ENCODE assay signal across 1 cellular context in the genomic region with DNA sequence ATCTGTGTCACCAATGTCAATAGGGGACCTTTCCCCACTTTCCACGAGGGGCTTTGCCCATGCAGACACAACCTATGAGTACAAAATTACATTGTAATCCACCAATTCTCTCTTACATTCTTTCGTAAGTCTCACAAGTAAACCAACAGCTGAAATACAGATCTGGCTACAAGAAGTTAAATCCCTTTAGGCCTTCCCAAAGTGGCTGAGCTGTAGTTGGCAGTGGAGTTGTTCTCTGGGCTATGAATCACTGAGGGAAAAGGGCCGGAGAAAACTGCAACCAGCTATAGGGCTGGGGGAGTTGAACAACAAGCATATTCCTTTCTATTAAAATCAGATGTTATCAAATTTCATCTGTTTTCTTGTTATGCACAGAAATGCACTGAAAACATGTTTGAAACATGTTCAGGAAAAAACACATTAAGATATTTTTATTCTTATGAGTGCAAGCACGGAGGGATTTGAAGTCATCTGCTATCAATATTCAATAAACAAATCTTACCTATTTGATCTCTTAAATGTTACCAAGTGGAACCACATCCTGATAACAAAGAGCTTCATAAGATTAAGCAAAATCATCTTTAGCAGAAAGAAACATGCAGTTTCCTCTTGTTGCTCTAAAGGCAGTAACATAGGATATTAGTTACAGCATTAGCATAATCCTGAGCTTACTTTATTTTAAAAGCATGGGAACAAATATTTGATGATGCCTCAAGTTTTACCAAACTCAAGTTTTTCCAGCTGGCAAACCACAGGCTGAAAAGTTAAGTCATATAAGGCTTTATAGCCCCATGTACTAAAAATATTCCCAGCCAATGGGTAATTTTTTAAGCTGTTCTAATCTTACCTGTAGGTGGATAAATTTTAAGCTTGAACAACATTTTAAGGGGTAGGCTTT.
TF ChIP-seq lines count a peak whose summit lies in the region.

No MANE protein-coding gene starts in this region.

TF ChIP-seq in GM23338, 12 proteins besides CTCF, POLR2A, EP300 and RAD21 (continued from another document):
- TF ChIP-seq, protein P1, sequence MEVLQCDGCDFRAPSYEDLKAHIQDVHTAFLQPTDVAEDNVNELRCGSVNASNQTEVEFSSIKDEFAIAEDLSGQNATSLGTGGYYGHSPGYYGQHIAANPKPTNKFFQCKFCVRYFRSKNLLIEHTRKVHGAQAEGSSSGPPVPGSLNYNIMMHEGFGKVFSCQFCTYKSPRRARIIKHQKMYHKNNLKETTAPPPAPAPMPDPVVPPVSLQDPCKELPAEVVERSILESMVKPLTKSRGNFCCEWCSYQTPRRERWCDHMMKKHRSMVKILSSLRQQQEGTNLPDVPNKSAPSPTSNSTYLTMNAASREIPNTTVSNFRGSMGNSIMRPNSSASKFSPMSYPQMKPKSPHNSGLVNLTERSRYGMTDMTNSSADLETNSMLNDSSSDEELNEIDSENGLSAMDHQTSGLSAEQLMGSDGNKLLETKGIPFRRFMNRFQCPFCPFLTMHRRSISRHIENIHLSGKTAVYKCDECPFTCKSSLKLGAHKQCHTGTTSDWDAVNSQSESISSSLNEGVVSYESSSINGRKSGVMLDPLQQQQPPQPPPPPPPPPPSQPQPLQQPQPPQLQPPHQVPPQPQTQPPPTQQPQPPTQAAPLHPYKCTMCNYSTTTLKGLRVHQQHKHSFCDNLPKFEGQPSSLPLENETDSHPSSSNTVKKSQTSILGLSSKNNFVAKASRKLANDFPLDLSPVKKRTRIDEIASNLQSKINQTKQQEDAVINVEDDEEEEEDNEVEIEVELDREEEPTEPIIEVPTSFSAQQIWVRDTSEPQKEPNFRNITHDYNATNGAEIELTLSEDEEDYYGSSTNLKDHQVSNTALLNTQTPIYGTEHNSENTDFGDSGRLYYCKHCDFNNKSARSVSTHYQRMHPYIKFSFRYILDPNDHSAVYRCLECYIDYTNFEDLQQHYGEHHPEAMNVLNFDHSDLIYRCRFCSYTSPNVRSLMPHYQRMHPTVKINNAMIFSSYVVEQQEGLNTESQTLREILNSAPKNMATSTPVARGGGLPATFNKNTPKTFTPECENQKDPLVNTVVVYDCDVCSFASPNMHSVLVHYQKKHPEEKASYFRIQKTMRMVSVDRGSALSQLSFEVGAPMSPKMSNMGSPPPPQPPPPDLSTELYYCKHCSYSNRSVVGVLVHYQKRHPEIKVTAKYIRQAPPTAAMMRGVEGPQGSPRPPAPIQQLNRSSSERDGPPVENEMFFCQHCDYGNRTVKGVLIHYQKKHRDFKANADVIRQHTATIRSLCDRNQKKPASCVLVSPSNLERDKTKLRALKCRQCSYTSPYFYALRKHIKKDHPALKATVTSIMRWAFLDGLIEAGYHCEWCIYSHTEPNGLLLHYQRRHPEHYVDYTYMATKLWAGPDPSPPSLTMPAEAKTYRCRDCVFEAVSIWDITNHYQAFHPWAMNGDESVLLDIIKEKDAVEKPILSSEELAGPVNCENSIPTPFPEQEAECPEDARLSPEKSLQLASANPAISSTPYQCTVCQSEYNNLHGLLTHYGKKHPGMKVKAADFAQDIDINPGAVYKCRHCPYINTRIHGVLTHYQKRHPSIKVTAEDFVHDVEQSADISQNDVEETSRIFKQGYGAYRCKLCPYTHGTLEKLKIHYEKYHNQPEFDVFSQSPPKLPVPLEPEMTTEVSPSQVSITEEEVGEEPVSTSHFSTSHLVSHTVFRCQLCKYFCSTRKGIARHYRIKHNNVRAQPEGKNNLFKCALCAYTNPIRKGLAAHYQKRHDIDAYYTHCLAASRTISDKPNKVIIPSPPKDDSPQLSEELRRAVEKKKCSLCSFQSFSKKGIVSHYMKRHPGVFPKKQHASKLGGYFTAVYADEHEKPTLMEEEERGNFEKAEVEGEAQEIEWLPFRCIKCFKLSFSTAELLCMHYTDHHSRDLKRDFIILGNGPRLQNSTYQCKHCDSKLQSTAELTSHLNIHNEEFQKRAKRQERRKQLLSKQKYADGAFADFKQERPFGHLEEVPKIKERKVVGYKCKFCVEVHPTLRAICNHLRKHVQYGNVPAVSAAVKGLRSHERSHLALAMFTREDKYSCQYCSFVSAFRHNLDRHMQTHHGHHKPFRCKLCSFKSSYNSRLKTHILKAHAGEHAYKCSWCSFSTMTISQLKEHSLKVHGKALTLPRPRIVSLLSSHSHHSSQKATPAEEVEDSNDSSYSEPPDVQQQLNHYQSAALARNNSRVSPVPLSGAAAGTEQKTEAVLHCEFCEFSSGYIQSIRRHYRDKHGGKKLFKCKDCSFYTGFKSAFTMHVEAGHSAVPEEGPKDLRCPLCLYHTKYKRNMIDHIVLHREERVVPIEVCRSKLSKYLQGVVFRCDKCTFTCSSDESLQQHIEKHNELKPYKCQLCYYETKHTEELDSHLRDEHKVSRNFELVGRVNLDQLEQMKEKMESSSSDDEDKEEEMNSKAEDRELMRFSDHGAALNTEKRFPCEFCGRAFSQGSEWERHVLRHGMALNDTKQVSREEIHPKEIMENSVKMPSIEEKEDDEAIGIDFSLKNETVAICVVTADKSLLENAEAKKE (CRISPR knock-in tag; IDR thresholded peaks at IDR 0.05): no peak
- no peak for TF ChIP-seq ZNF331 (CRISPR knock-in tag; IDR thresholded peaks at IDR 0.05; ENCODE audit: low read depth)
- TF ChIP-seq, protein P2, sequence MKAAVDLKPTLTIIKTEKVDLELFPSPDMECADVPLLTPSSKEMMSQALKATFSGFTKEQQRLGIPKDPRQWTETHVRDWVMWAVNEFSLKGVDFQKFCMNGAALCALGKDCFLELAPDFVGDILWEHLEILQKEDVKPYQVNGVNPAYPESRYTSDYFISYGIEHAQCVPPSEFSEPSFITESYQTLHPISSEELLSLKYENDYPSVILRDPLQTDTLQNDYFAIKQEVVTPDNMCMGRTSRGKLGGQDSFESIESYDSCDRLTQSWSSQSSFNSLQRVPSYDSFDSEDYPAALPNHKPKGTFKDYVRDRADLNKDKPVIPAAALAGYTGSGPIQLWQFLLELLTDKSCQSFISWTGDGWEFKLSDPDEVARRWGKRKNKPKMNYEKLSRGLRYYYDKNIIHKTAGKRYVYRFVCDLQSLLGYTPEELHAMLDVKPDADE (IDR thresholded peaks at IDR 0.05): no peak
- TF ChIP-seq STAT1 (IDR thresholded peaks at IDR 0.05; ENCODE audit: unreplicated experiment): no peak
- TF ChIP-seq EZH2phosphoT487 (IDR thresholded peaks at IDR 0.05; ENCODE audit: unreplicated experiment): no peak
- no peak for TF ChIP-seq ZNF114 (CRISPR knock-in tag; IDR thresholded peaks at IDR 0.05)
- TF ChIP-seq JUNB (IDR thresholded peaks at IDR 0.05; ENCODE audit: unreplicated experiment): no peak
- no peak for TF ChIP-seq CREB1 (CRISPR knock-in tag; IDR thresholded peaks at IDR 0.05; ENCODE audit: low read depth)
- no peak for TF ChIP-seq NANOG (IDR thresholded peaks at IDR 0.05; ENCODE audit: borderline replicate concordance)
